19 cellular contexts compared by ENCODE assay signal in the genomic region with DNA sequence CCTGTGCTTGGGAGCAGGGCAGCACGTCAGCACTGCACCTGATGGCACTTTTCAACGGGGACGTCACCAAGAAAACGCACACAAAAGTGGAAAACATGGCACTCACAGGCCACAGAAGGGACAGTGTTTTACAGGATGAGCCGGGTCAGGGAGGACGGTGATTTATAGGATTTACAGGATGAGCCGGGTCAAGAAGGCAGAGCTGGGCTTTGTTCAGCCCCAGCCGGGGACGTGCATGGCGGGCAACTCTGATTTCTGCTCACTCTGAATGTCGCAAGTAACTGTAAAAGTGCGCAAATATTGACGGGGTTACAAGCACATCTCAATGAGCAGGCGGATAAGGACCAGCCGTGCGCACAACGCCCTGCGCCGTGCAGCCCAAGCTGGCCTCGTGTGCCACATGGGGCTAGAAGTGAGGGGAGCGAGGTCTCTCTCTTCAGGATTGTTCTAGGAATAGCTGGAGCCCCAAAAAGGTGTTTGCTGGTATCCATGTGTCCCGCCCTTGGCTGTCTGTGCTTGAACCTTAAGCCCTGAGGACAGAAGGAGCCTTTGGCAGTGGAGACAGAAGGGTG. TPM values are rescaled to one million over a fixed set of nuclear protein-coding genes. Genes with fewer than 3 reads are reported as not detected.
DNase-seq lines count a peak whose midpoint lies in the region; FAIRE-seq lines count a peak whose summit lies in the region.
"Had no signal": no experiment of that assay in that cellular context is flagged by ENCODE, and none has a peak within 500 bp of the region (broad histone marks: within the 10 kb centered on the region; RNA-seq: fewer than 3 reads in every experiment).

No MANE protein-coding gene starts in this region.

- peak; percentile 4 for FAIRE-seq in HTR-8/SVneo (lab: Jason Lieb, UNC)
- FAIRE-seq: GM12891, GM18507, H54 had no signal

- no peak overlapping the region for H3K18ac ChIP-seq in mesenchymal stem cell (ENCODE audit: low read depth in 1 of 2, low read length in 2 of 2)

- no peak overlapping the region for H3K4me3 ChIP-seq in mesenchymal stem cell (ENCODE audit: insufficient read depth in 1 of 2, low read depth in 1 of 2, low read length in 2 of 2)
- H3K4me3 ChIP-seq: HAP-1 had no signal

- DNase-seq in activated naive CD4-positive, alpha-beta T cell treated with anti-CD3 and anti-CD28 coated beads, Interleukin-2, amount 50 U/mL, for 16 hours: no peak
- DNase-seq in HTR-8/SVneo (ENCODE audit: insufficient read length, low spot score) (no peak), mesenchymal stem cell (no peak), foreskin melanocyte (no peak), cerebellar nuclear complex (lab: John Stamatoyannopoulos, UW) (no peak)
- DNase-seq: C1 segment of cervical spinal cord; Calu3; CD4-positive, alpha-beta memory T cell; COR-L47; DMS79 treated with DMSO at 0.1 percent for 48 hours; GF-D8; GOT3; HFFc6 had no signal

- no peaks in the 10 kb centered on the region for H3K27me3 Mint-ChIP-seq in activated naive CD4-positive, alpha-beta T cell treated with anti-CD3 and anti-CD28 coated beads, Interleukin-2, amount 50 U/mL, for 24 hours

- peaks cover 2% of the 10 kb centered on the region for H3K9me3 ChIP-seq in mesenchymal stem cell (ENCODE audit: control insufficient read depth, low read length)
- H3K9me3 ChIP-seq: HAP-1 had no signal

- no peak overlapping the region for H4K91ac ChIP-seq in mesenchymal stem cell (ENCODE audit: low read length)

- no peaks in the 10 kb centered on the region for H3K36me3 ChIP-seq in mesenchymal stem cell (ENCODE audit: control insufficient read depth in 1 of 2, insufficient read depth in 2 of 2, low read depth in 1 of 2, low read length in 2 of 2)
- H3K36me3 ChIP-seq: HAP-1 had no signal

- no peaks in the 10 kb centered on the region for H3K36me3 Mint-ChIP-seq in activated naive CD4-positive, alpha-beta T cell treated with anti-CD3 and anti-CD28 coated beads, Interleukin-2, amount 50 U/mL, for 24 hours
- H3K36me3 Mint-ChIP-seq: CD4-positive, alpha-beta memory T cell had no signal

- H3K14ac ChIP-seq in mesenchymal stem cell (ENCODE audit: low read length in 2 of 2): no peak overlapping the region

- H3K79me1 ChIP-seq in mesenchymal stem cell (replicated peaks; ENCODE audit: low read length, poor library complexity, severe bottlenecking): no peaks in the 10 kb centered on the region

- H3K27me3 ChIP-seq in mesenchymal stem cell (ENCODE audit: control insufficient read depth in 1 of 2, insufficient read depth in 1 of 2, low read length in 2 of 2): peaks cover 0 to 36% of the 10 kb centered on the region in 2 experiments

- no peak overlapping the region for H3K4me3 Mint-ChIP-seq in activated naive CD4-positive, alpha-beta T cell treated with anti-CD3 and anti-CD28 coated beads, Interleukin-2, amount 50 U/mL, for 24 hours
- H3K4me3 Mint-ChIP-seq: CD4-positive, alpha-beta memory T cell; HFFc6 had no signal

- H3K23ac ChIP-seq in mesenchymal stem cell (ENCODE audit: low read length in 2 of 2): no peak overlapping the region

- H3K4me1 ChIP-seq in mesenchymal stem cell (ENCODE audit: control insufficient read depth, insufficient read depth, low read depth, low read length): no peaks in the 10 kb centered on the region
- H3K4me1 ChIP-seq: HAP-1 had no signal

- H3K4ac ChIP-seq in mesenchymal stem cell (ENCODE audit: low read depth in 1 of 2, low read length in 2 of 2): no peak overlapping the region

- no peaks in the 10 kb centered on the region for H3K9me3 Mint-ChIP-seq in activated naive CD4-positive, alpha-beta T cell treated with anti-CD3 and anti-CD28 coated beads, Interleukin-2, amount 50 U/mL, for 24 hours

- H2AFZ ChIP-seq in mesenchymal stem cell (ENCODE audit: low read depth, low read length): no peak overlapping the region

- H3K9ac ChIP-seq in mesenchymal stem cell (ENCODE audit: low read length): no peak overlapping the region

- H2BK5ac ChIP-seq in mesenchymal stem cell (ENCODE audit: low read depth, low read length, poor library complexity, severe bottlenecking): no peak overlapping the region

- peak overlapping the region; percentile 23 for H2BK15ac ChIP-seq in mesenchymal stem cell (ENCODE audit: low read depth, poor library complexity, severe bottlenecking)

- H3K27ac Mint-ChIP-seq in activated naive CD4-positive, alpha-beta T cell treated with anti-CD3 and anti-CD28 coated beads, Interleukin-2, amount 50 U/mL, for 24 hours: peak overlapping the region; percentile 12
- H3K27ac Mint-ChIP-seq: CD4-positive, alpha-beta memory T cell; HFFc6 had no signal

- H2AK5ac ChIP-seq in mesenchymal stem cell (ENCODE audit: low read length, severe bottlenecking): no peak overlapping the region

- no peaks in the 10 kb centered on the region for H3K4me1 Mint-ChIP-seq in activated naive CD4-positive, alpha-beta T cell treated with anti-CD3 and anti-CD28 coated beads, Interleukin-2, amount 50 U/mL, for 24 hours
- H3K4me1 Mint-ChIP-seq: CD4-positive, alpha-beta memory T cell had no signal

- no peak overlapping the region for H3K27ac ChIP-seq in mesenchymal stem cell (ENCODE audit: low read length, poor library complexity, severe bottlenecking)

- 87% methylated on average over 22 of the region's 22 CpGs for WGBS in mesenchymal stem cell

- H2BK120ac ChIP-seq in mesenchymal stem cell (ENCODE audit: low read depth, low read length): no peak overlapping the region

- no peak overlapping the region for H2BK12ac ChIP-seq in mesenchymal stem cell (ENCODE audit: low read length in 2 of 2)

- H4K8ac ChIP-seq in mesenchymal stem cell (ENCODE audit: low read length): no peak overlapping the region

- no peak overlapping the region for H3K4me2 ChIP-seq in mesenchymal stem cell (ENCODE audit: low read length, poor library complexity, severe bottlenecking)

RNA-seq across cellular contexts. Expression of a gene that starts 16.4 kb away (rescaled TPM):
- polyA plus RNA-seq in mesenchymal stem cell (2013, experiment 1 of 2): not detected
- not detected for polyA plus RNA-seq in mesenchymal stem cell (2013, experiment 2 of 2)
- polyA plus RNA-seq: BJ; CD4-positive, alpha-beta memory T cell had no signal

RNA-seq across cellular contexts. Expression of a gene that starts 40.2 kb away (rescaled TPM):
- polyA plus RNA-seq in mesenchymal stem cell (2013, experiment 1 of 2): not detected
- polyA plus RNA-seq in mesenchymal stem cell (2013, experiment 2 of 2): not detected
- polyA plus RNA-seq: BJ; CD4-positive, alpha-beta memory T cell had no signal

RNA-seq across cellular contexts. Expression of a gene that starts 53.3 kb away (rescaled TPM):
- not detected for polyA plus RNA-seq in mesenchymal stem cell (2013, experiment 1 of 2)
- not detected for polyA plus RNA-seq in mesenchymal stem cell (2013, experiment 2 of 2)
- polyA plus RNA-seq: BJ had no signal
